Comparison of ENCODE assay signal across 15 cellular contexts in the genomic region with DNA sequence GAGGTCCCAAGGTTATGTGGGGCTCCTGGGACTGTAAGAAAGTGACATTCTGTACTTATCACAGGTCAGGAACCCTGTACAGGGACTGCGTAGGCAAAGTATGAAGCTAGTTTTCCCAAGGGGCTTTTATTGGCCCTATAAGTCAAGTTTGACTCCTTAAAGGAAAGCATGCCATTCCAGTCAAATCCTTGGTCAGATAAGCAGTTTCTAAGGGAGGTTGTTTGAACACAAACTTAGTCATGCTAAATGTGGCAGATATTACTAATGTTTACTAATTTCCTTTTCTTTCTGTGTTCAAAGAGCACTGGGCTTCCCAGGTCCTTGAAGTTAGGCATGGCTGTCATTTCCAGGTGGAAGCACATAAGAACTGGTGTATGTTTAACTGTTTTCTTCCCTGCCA.
DNase-seq lines count a peak whose midpoint lies in the region; ATAC-seq and TF ChIP-seq lines count a peak whose summit lies in the region.
"Had no signal": no experiment of that assay in that cellular context is flagged by ENCODE, and none has a peak within 500 bp of the region (broad histone marks: within the 10 kb centered on the region; RNA-seq: fewer than 3 reads in every experiment).

No MANE protein-coding gene starts in this region.

- peak overlapping the region; percentile 89 for H3K27ac ChIP-seq in brain microvascular endothelial cell
- H3K27ac ChIP-seq in subcutaneous abdominal adipose tissue (ENCODE audit: low read depth, low read length): peak overlapping the region; percentile 43
- H3K27ac ChIP-seq in left ventricle myocardium inferior (replicated peaks): no peak overlapping the region

- H3K4me1 ChIP-seq in subcutaneous abdominal adipose tissue (ENCODE audit: control insufficient read depth in 5 of 5, insufficient read depth in 5 of 5, low read length in 5 of 5): peaks cover 0 to 23% (median 9%) of the 10 kb centered on the region in 5 donors
- peaks cover 22% of the 10 kb centered on the region for H3K4me1 ChIP-seq in left ventricle myocardium inferior

- no peak overlapping the region for H3K9ac ChIP-seq in subcutaneous abdominal adipose tissue (ENCODE audit: low read length in 5 of 5)

- in situ Hi-C loops in brain microvascular endothelial cell (cut with HindIII; ENCODE audit: low pct_ligation_motif_present, low sequenced_read_pairs): no loop called here

- no peaks in the 10 kb centered on the region for H3K9me3 Mint-ChIP-seq in HFFc6
- H3K9me3 Mint-ChIP-seq in activated T-helper 17 cell treated with anti-CD3 and anti-CD28 coated beads, Interleukin-2, amount 50 U/mL, for 72 hours: no peaks in the 10 kb centered on the region
- H3K9me3 Mint-ChIP-seq: stimulated activated naive CD8-positive, alpha-beta T cell treated with anti-CD3 and anti-CD28 coated beads, Interleukin-15, amount 100 ng/mL, for 72 hours had no signal

- peak overlapping the region; percentile 93 for H3K27ac Mint-ChIP-seq in HFFc6
- no peak overlapping the region for H3K27ac Mint-ChIP-seq in activated T-helper 17 cell treated with anti-CD3 and anti-CD28 coated beads, Interleukin-2, amount 50 U/mL, for 72 hours
- H3K27ac Mint-ChIP-seq: CD4-positive, alpha-beta memory T cell; immature natural killer cell had no signal

- H3K9me3 ChIP-seq in subcutaneous abdominal adipose tissue (ENCODE audit: control insufficient read depth in 5 of 5, low read length in 5 of 5) (no peaks in the 10 kb centered on the region), left ventricle myocardium inferior (replicated peaks) (no peaks in the 10 kb centered on the region)

- no peak for TF ChIP-seq CTCF in HFFc6 (IDR thresholded peaks at IDR 0.05)
- TF ChIP-seq CTCF in brain microvascular endothelial cell (IDR thresholded peaks at IDR 0.05; ENCODE audit: low read depth, low read length, missing control alignments): no peak
- no peak for TF ChIP-seq CTCF in left ventricle myocardium inferior (IDR thresholded peaks at IDR 0.05; ENCODE audit: borderline replicate concordance)

- H3K4me3 Mint-ChIP-seq in HFFc6: peak overlapping the region; percentile 46
- H3K4me3 Mint-ChIP-seq in activated T-helper 17 cell treated with anti-CD3 and anti-CD28 coated beads, Interleukin-2, amount 50 U/mL, for 72 hours: no peak overlapping the region
- H3K4me3 Mint-ChIP-seq: CD4-positive, alpha-beta memory T cell; central memory CD8-positive, alpha-beta T cell; immature natural killer cell; stimulated activated naive CD8-positive, alpha-beta T cell treated with anti-CD3 and anti-CD28 coated beads, Interleukin-15, amount 100 ng/mL, for 72 hours had no signal

- H3K4me1 Mint-ChIP-seq in HFFc6 (ENCODE audit: low read depth): peaks cover 52% of the 10 kb centered on the region
- no peaks in the 10 kb centered on the region for H3K4me1 Mint-ChIP-seq in activated T-helper 17 cell treated with anti-CD3 and anti-CD28 coated beads, Interleukin-2, amount 50 U/mL, for 72 hours
- H3K4me1 Mint-ChIP-seq: central memory CD8-positive, alpha-beta T cell; immature natural killer cell; stimulated activated naive CD8-positive, alpha-beta T cell treated with anti-CD3 and anti-CD28 coated beads, Interleukin-15, amount 100 ng/mL, for 72 hours had no signal

- ATAC-seq in activated T-helper 17 cell treated with anti-CD3 and anti-CD28 coated beads, Interleukin-2, amount 50 U/mL, for 72 hours (replicated peaks): no peak
- ATAC-seq: stimulated activated naive CD8-positive, alpha-beta T cell treated with anti-CD3 and anti-CD28 coated beads, Interleukin-15, amount 100 ng/mL, for 72 hours had no signal

- H3K36me3 ChIP-seq in brain microvascular endothelial cell (replicated peaks): no peaks in the 10 kb centered on the region
- H3K36me3 ChIP-seq in subcutaneous abdominal adipose tissue (ENCODE audit: control insufficient read depth in 5 of 5, insufficient read depth in 5 of 5, low read length in 5 of 5): no peaks in the 10 kb centered on the region
- no peaks in the 10 kb centered on the region for H3K36me3 ChIP-seq in left ventricle myocardium inferior

- DNase-seq in HFFc6: peak; percentile 78
- peak; percentile 82 for DNase-seq in brain microvascular endothelial cell
- peak; percentile 65 for DNase-seq in iris pigment epithelial cell (ENCODE audit: low read depth)
- DNase-seq in left ventricle myocardium inferior: no peak
- no peak for DNase-seq in GM03348 (ENCODE audit: low spot score)
- DNase-seq: activated CD4-positive, alpha-beta T cell treated with anti-CD3 and anti-CD28 coated beads, Interleukin-2, amount 50 U/mL, for 4 hours; activated gamma-delta T cell; CD4-positive, alpha-beta memory T cell; immature natural killer cell; NCI-H1092; retina; stimulated activated naive CD8-positive, alpha-beta T cell treated with anti-CD3 and anti-CD28 coated beads, Interleukin-15, amount 100 ng/mL, for 72 hours had no signal

- no peaks in the 10 kb centered on the region; the same call in 1 of the 2 replicates for H3K27me3 Mint-ChIP-seq in HFFc6 (ENCODE audit: insufficient read depth)
- peaks cover 7% of the 10 kb centered on the region for H3K27me3 Mint-ChIP-seq in activated T-helper 17 cell treated with anti-CD3 and anti-CD28 coated beads, Interleukin-2, amount 50 U/mL, for 72 hours

- no peaks in the 10 kb centered on the region for H3K36me3 Mint-ChIP-seq in HFFc6 (ENCODE audit: low read depth)
- H3K36me3 Mint-ChIP-seq in activated T-helper 17 cell treated with anti-CD3 and anti-CD28 coated beads, Interleukin-2, amount 50 U/mL, for 72 hours (ENCODE audit: low read depth): no peaks in the 10 kb centered on the region
- H3K36me3 Mint-ChIP-seq: CD4-positive, alpha-beta memory T cell; immature natural killer cell had no signal

- H3K4me3 ChIP-seq in brain microvascular endothelial cell (ENCODE audit: low read depth, low read length) (no peak overlapping the region), subcutaneous abdominal adipose tissue (ENCODE audit: low read depth in 1 of 5, low read length in 5 of 5) (no peak overlapping the region), left ventricle myocardium inferior (no peak overlapping the region)

- H3K27me3 ChIP-seq in brain microvascular endothelial cell (replicated peaks): no peaks in the 10 kb centered on the region
- H3K27me3 ChIP-seq in subcutaneous abdominal adipose tissue (ENCODE audit: control insufficient read depth in 5 of 5, insufficient read depth in 4 of 5, low read length in 5 of 5): no peaks in the 10 kb centered on the region
- H3K27me3 ChIP-seq in left ventricle myocardium inferior (ENCODE audit: low read depth): no peaks in the 10 kb centered on the region

- intact Hi-C loops in left ventricle myocardium inferior (cut with micrococcal nuclease): no loop called here

Comparison
In these comparisons a context has a peak if more than half of its experiments do, and no peak if none do; other contexts are left out.
1. DNase-seq: peak in HFFc6 (single experiment), brain microvascular endothelial cell (single experiment) and iris pigment epithelial cell (single experiment); none in left ventricle myocardium inferior (single experiment) and GM03348 (single experiment).